Comparison of ENCODE assay signal across 1 cellular context in genomic region chr1:6347641-6348487, GRCh38.
TF ChIP-seq lines count a peak whose summit lies in the region.

No MANE protein-coding gene starts in this region.

TF ChIP-seq in K562, 482 proteins besides CTCF, POLR2A, EP300 and RAD21 (continued from another document):
- no peak; the same call in 1 of the 2 replicates for TF ChIP-seq ARID4B (CRISPR knock-in tag; IDR thresholded peaks at IDR 0.05)
- no peak for TF ChIP-seq RBM14 (IDR thresholded peaks at IDR 0.05; ENCODE audit: borderline replicate concordance, insufficient read depth, low read depth, low read length)
- no peak for TF ChIP-seq PPARD (CRISPR knock-in tag; IDR thresholded peaks at IDR 0.05)
- no peak for TF ChIP-seq ZNF561 (CRISPR knock-in tag; conservative IDR thresholded peaks at IDR 0.05)
- no peak for TF ChIP-seq ZNF133 (CRISPR knock-in tag; IDR thresholded peaks at IDR 0.05)
- no peak for TF ChIP-seq ZFP91 (CRISPR knock-in tag; IDR thresholded peaks at IDR 0.05)
- no peak for TF ChIP-seq ATF3 (IDR thresholded peaks at IDR 0.05)
- TF ChIP-seq ATF3 (CRISPR knock-in tag; conservative IDR thresholded peaks at IDR 0.05): no peak
- no peak for TF ChIP-seq HDAC2 (IDR thresholded peaks at IDR 0.05)
- no peak for TF ChIP-seq MAFK (IDR thresholded peaks at IDR 0.05; ENCODE audit: low read length)
- TF ChIP-seq SNIP1 (IDR thresholded peaks at IDR 0.05; ENCODE audit: low read depth): no peak
- TF ChIP-seq CBX8 (IDR thresholded peaks at IDR 0.05; ENCODE audit: borderline replicate concordance, extremely low read depth, low read depth, low read length, poor library complexity, severe bottlenecking): no peak
- TF ChIP-seq DACH1 (IDR thresholded peaks at IDR 0.05; ENCODE audit: partially characterized antibody): no peak
- no peak for TF ChIP-seq GATAD2A (IDR thresholded peaks at IDR 0.05)
- peak; percentile 38; the same call in 1 of the 2 replicates for TF ChIP-seq MAX (CRISPR knock-in tag; IDR thresholded peaks at IDR 0.05)
- no peak for TF ChIP-seq ZNF76 (CRISPR knock-in tag; IDR thresholded peaks at IDR 0.05; ENCODE audit: borderline replicate concordance)
- no peak for TF ChIP-seq GTF2F1 (IDR thresholded peaks at IDR 0.05; ENCODE audit: low read depth, low read length)
- no peak for TF ChIP-seq SLC30A9 (CRISPR knock-in tag; IDR thresholded peaks at IDR 0.05)
- TF ChIP-seq BCOR (IDR thresholded peaks at IDR 0.05): peak; percentile 63; the same call in 1 of the 2 replicates
- TF ChIP-seq CBFB (CRISPR knock-in tag; IDR thresholded peaks at IDR 0.05): no peak
- TF ChIP-seq MTA2 (IDR thresholded peaks at IDR 0.05; ENCODE audit: low read depth): no peak
- no peak for TF ChIP-seq RBM17 (IDR thresholded peaks at IDR 0.05; ENCODE audit: borderline replicate concordance, low read depth, low read length)
- TF ChIP-seq CEBPG (CRISPR knock-in tag; IDR thresholded peaks at IDR 0.05): no peak
- TF ChIP-seq CEBPG (tag; conservative IDR thresholded peaks at IDR 0.05 in 1 of 2, IDR thresholded peaks at IDR 0.05 in 1 of 2): no peak
- no peak for TF ChIP-seq PCBP2 (IDR thresholded peaks at IDR 0.05; ENCODE audit: low read depth, low read length, poor library complexity, severe bottlenecking)
- TF ChIP-seq NEUROD1 (IDR thresholded peaks at IDR 0.05; ENCODE audit: borderline replicate concordance, low read depth, low read length, partially characterized antibody): no peak
- no peak for TF ChIP-seq NFXL1 (CRISPR knock-in tag; IDR thresholded peaks at IDR 0.05)
- no peak for TF ChIP-seq ZFP30 (CRISPR knock-in tag; IDR thresholded peaks at IDR 0.05; ENCODE audit: borderline replicate concordance)
- 0 out of 2 replicates have a peak, but pooled peaks have one; percentile 21 for TF ChIP-seq CTBP1 (IDR thresholded peaks at IDR 0.05; ENCODE audit: borderline replicate concordance)
- TF ChIP-seq GATA2 (CRISPR knock-in tag; IDR thresholded peaks at IDR 0.05): no peak
- no peak for TF ChIP-seq RFX7 (CRISPR knock-in tag; IDR thresholded peaks at IDR 0.05)
- no peak for TF ChIP-seq RBM15 (IDR thresholded peaks at IDR 0.05; ENCODE audit: insufficient read depth, low read length)
